Comparison of ENCODE assay signal across 15 cellular contexts in the genomic region with DNA sequence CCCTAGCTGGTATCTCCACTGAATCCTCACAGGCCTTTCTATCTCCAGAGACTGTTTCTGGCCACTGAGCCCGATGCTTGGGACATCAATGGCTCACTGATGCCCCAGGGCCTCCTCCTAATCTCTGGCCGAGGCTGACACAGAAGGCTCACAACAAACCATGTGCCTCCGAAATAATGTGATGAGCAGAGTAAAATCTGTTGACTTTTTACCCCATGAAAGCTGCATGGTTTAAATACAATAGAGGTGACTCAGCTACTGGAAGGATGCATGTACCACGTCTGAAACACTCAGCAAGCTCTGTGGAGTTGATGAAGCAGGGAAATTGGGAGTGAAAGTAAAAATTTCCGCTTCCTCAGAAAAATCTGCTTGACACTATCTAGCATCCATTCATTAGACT.
DNase-seq lines count a peak whose midpoint lies in the region; ATAC-seq and TF ChIP-seq lines count a peak whose summit lies in the region.
"Had no signal": no experiment of that assay in that cellular context is flagged by ENCODE, and none has a peak within 500 bp of the region (broad histone marks: within the 10 kb centered on the region; RNA-seq: fewer than 3 reads in every experiment).

No MANE protein-coding gene starts in this region.

- no peaks in the 10 kb centered on the region for H3K79me2 ChIP-seq in PC-3 (ENCODE audit: low read length)

- H3K4me3 ChIP-seq in PC-3 (ENCODE audit: low read length) (no peak overlapping the region), epithelial cell of esophagus (ENCODE audit: low read length) (no peak overlapping the region), mesodermal cell (ENCODE audit: extremely low read depth, insufficient read depth, low read length, poor library complexity, severe bottlenecking) (no peak overlapping the region), SJCRH30 (no peak overlapping the region)
- H3K4me3 ChIP-seq: coronary artery, heart left ventricle, thyroid gland had no signal

- intact Hi-C loops in PC-3 (cut with micrococcal nuclease) = no loop called here

- no peaks in the 10 kb centered on the region for H4K20me1 ChIP-seq in PC-3 (ENCODE audit: low read length)

- H3F3A ChIP-seq in PC-3 (ENCODE audit: low read length, unreplicated experiment) = no peaks in the 10 kb centered on the region

- peaks cover 17% of the 10 kb centered on the region for H3K4me1 ChIP-seq in PC-3 (ENCODE audit: insufficient read depth, low read length)
- peaks cover 34% of the 10 kb centered on the region for H3K4me1 ChIP-seq in mesodermal cell (ENCODE audit: control insufficient read depth, insufficient read depth, low read length, poor library complexity, severe bottlenecking)
- H3K4me1 ChIP-seq in SJCRH30 = no peaks in the 10 kb centered on the region

- BruUV-seq in PC-3 (replicated peaks; lab: Mats Ljungman, UMichigan) = no TSS peak

- 50 to 75% methylated on average over 1 to 2 of the region's 5 CpGs for whole genome bisulfite sequencing in mesodermal cell (ENCODE audit: insufficient coverage in 2 of 2), 2 experiments

- H3K9me2 ChIP-seq in PC-3 (replicated peaks; ENCODE audit: low read length) = no peaks in the 10 kb centered on the region

- peak overlapping the region; percentile 64 for H3K27ac ChIP-seq in PC-3 (ENCODE audit: low read length)
- peak overlapping the region; percentile 75 for H3K27ac ChIP-seq in mesodermal cell (ENCODE audit: low read depth, low read length, severe bottlenecking)
- H3K27ac ChIP-seq in SJCRH30 = no peak overlapping the region

- DNase-seq in AG08396 (ENCODE audit: low spot score) (peak; percentile 11), PC-3 (peak; percentile 79), epithelial cell of esophagus (ENCODE audit: low read depth) (peak; percentile 62), SJCRH30 (no peak), DMS 273 (lab: John Stamatoyannopoulos, UW; ENCODE audit: unreplicated experiment) (no peak)
- DNase-seq: AML-193, GDM1, heart left ventricle, NCI-H146, right cardiac atrium, thyroid gland had no signal

- H3K36me3 ChIP-seq in PC-3 (ENCODE audit: low read depth, low read length) (no peaks in the 10 kb centered on the region), mesodermal cell (ENCODE audit: control insufficient read depth, insufficient read depth, low read length) (no peaks in the 10 kb centered on the region), SJCRH30 (no peaks in the 10 kb centered on the region)
- H3K36me3 ChIP-seq: heart left ventricle, thyroid gland had no signal

- H3K4me2 ChIP-seq in PC-3 (ENCODE audit: low read length) = peak overlapping the region; percentile 60

- POLR2A ChIA-PET in PC-3 (lab: Charles Lee; ENCODE audit: unreplicated experiment) = no interaction called here

- TF ChIP-seq CTCF in PC-3 (conservative IDR thresholded peaks at IDR 0.05; ENCODE audit: low read depth, low read length) (no peak), epithelial cell of esophagus (IDR thresholded peaks at IDR 0.05; ENCODE audit: insufficient read depth, low read depth, low read length, missing control alignments) (no peak)

- ATAC-seq in PC-3 = peak; percentile 95
- ATAC-seq in GM21529 (IDR thresholded peaks at IDR 0.05; ENCODE audit: unreplicated experiment) = no peak
- no peak for ATAC-seq in HG02870 (IDR thresholded peaks at IDR 0.05; ENCODE audit: unreplicated experiment)

- peak overlapping the region; percentile 35; the same call in 1 of the 2 replicates for H2AFZ ChIP-seq in PC-3 (ENCODE audit: low read length)

- no peaks in the 10 kb centered on the region for H3K9me3 ChIP-seq in PC-3 (ENCODE audit: low read length)
- H3K9me3 ChIP-seq in mesodermal cell (ENCODE audit: control insufficient read depth, low read length) = no peaks in the 10 kb centered on the region
- no peaks in the 10 kb centered on the region for H3K9me3 ChIP-seq in SJCRH30 (replicated peaks)
- H3K9me3 ChIP-seq: heart left ventricle, thyroid gland had no signal

- H3K27me3 ChIP-seq in PC-3 (ENCODE audit: low read length) (no peaks in the 10 kb centered on the region), SJCRH30 (no peaks in the 10 kb centered on the region)
- H3K27me3 ChIP-seq: heart left ventricle, thyroid gland had no signal

- no peak overlapping the region for H3K9ac ChIP-seq in PC-3 (ENCODE audit: low read length)

- CTCF ChIA-PET in PC-3 (lab: Charles Lee) = no interaction called here

Comparison
In these comparisons a context has a peak if more than half of its experiments do, and no peak if none do; other contexts are left out.
1. DNase-seq: peak in AG08396 (single experiment), PC-3 (single experiment) and epithelial cell of esophagus (single experiment); none in SJCRH30 (0 of 2) and DMS 273 (single experiment).